In the genomic region with DNA sequence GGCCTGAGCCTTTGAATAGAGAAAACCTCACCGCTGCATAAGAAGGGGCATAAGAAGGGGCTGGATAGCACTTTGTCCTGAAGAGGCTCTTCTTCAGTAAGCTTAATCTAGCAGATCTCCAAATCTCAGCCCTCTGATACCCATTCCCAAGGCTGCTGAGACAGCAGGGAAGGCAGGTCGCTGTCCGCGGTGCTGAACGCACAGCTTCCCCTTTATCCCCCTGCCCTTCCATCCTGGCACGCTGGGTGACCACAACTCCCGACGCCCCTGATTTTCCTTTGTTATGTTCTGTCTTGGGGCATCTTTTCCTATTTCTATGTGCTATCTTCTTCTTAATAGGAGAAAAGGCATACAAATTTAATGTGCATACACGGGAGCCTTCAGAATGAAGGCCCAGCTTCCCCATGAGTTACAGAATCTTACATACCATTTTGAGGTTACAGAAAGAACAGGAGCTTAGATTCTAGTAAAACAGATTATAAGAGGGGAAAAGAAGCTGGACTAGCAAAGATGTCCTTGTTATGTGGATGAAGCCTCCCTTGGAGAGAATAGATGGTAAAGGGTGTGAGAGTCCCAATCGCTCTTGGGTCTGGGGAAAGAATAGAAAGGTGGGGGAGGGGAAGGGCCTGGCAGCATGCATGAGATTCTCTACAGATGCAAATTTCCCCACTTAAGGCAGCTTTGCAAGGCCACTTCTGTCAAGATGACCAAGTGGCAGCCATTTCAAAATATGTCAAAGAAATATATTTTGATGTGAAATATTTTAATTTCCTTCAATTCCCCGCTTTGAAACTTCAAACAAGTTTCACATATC, we compare ENCODE assay signal across 8 cellular contexts. TPM values are rescaled to one million over a fixed set of nuclear protein-coding genes. Genes with fewer than 3 reads are reported as not detected.
DNase-seq lines count a peak whose midpoint lies in the region; ATAC-seq and TF ChIP-seq lines count a peak whose summit lies in the region.

No MANE protein-coding gene starts in this region.

- peak; percentile 78 for ATAC-seq in DND-41 (ENCODE audit: insufficient read depth, low read depth)
- ATAC-seq in upper lobe of right lung, result peak; percentile 80
- ATAC-seq in HG03571 (IDR thresholded peaks at IDR 0.05; ENCODE audit: unreplicated experiment), result no peak

- no peaks in the 10 kb centered on the region for H3K9me2 ChIP-seq in Karpas-422 (replicated peaks; ENCODE audit: insufficient read depth, low read length)

- H3K27ac ChIP-seq in DND-41 (ENCODE audit: low read length), result no peak overlapping the region
- no peak overlapping the region for H3K27ac ChIP-seq in Karpas-422 (ENCODE audit: low read length)
- H3K27ac ChIP-seq in iPS-20b (ENCODE audit: low read length), result no peak overlapping the region
- H3K27ac ChIP-seq in upper lobe of right lung, result no peak overlapping the region

- H3K9me3 ChIP-seq in DND-41 (ENCODE audit: insufficient read depth, low read length, severe bottlenecking), result no peaks in the 10 kb centered on the region
- no peaks in the 10 kb centered on the region for H3K9me3 ChIP-seq in Karpas-422 (ENCODE audit: low read length)
- H3K9me3 ChIP-seq in iPS-20b (ENCODE audit: insufficient read depth, low read depth, low read length), result peaks cover 13% of the 10 kb centered on the region
- no peaks in the 10 kb centered on the region for H3K9me3 ChIP-seq in upper lobe of right lung

- no peaks in the 10 kb centered on the region for H3K36me3 ChIP-seq in DND-41 (ENCODE audit: insufficient read depth, low read length)
- no peaks in the 10 kb centered on the region for H3K36me3 ChIP-seq in Karpas-422 (ENCODE audit: insufficient read depth, low read length)
- H3K36me3 ChIP-seq in iPS-20b (ENCODE audit: insufficient read depth, low read depth, low read length), result no peaks in the 10 kb centered on the region
- no peaks in the 10 kb centered on the region for H3K36me3 ChIP-seq in upper lobe of right lung

- intact Hi-C loops in upper lobe of right lung (cut with DNase I), result no loop called here

- no peak overlapping the region for H3K4me3 ChIP-seq in DND-41 (ENCODE audit: low read depth in 1 of 2, low read length in 2 of 2)
- H3K4me3 ChIP-seq in Karpas-422 (ENCODE audit: low read length), result no peak overlapping the region
- no peak overlapping the region for H3K4me3 ChIP-seq in astrocyte of the cerebellum (ENCODE audit: low read depth, low read length)
- H3K4me3 ChIP-seq in iPS-20b (ENCODE audit: low read length), result peak overlapping the region; percentile 47; the same call in 1 of the 2 replicates
- no peak overlapping the region for H3K4me3 ChIP-seq in upper lobe of right lung

- peak; percentile 65 for DNase-seq in DND-41
- peak; percentile 62 for DNase-seq in Karpas-422
- peak; percentile 50 for DNase-seq in astrocyte of the cerebellum (ENCODE audit: low read depth)
- peak; percentile 81 for DNase-seq in upper lobe of right lung
- DNase-seq in GF-D8 (lab: John Stamatoyannopoulos, UW), result no peak
- DNase-seq in G401 (ENCODE audit: low spot score), result no peak

- H3K4me1 ChIP-seq in DND-41 (ENCODE audit: insufficient read depth, low read length), result no peaks in the 10 kb centered on the region
- H3K4me1 ChIP-seq in Karpas-422 (ENCODE audit: low read length), result peaks cover 12% of the 10 kb centered on the region
- H3K4me1 ChIP-seq in iPS-20b (ENCODE audit: insufficient read depth, low read length), result peaks cover 7% of the 10 kb centered on the region; the same call in 1 of the 2 replicates
- no peaks in the 10 kb centered on the region for H3K4me1 ChIP-seq in upper lobe of right lung

- H4K20me1 ChIP-seq in DND-41 (ENCODE audit: insufficient read depth, low read length) (no peaks in the 10 kb centered on the region; the same call in 1 of the 2 replicates), Karpas-422 (ENCODE audit: insufficient read depth, low read depth, low read length) (no peaks in the 10 kb centered on the region)

- H3K9ac ChIP-seq in DND-41 (ENCODE audit: low read depth, low read length) (no peak overlapping the region), Karpas-422 (ENCODE audit: low read length) (no peak overlapping the region), iPS-20b (ENCODE audit: low read depth, low read length) (no peak overlapping the region)

- TF ChIP-seq CTCF in DND-41 (IDR thresholded peaks at IDR 0.05; ENCODE audit: borderline replicate concordance, extremely low read depth, low read length, poor library complexity, severe bottlenecking) (no peak), astrocyte of the cerebellum (IDR thresholded peaks at IDR 0.05; ENCODE audit: low read depth, low read length, missing control alignments) (no peak), upper lobe of right lung (IDR thresholded peaks at IDR 0.05) (no peak)

- no peak overlapping the region for H3K4me2 ChIP-seq in DND-41 (ENCODE audit: insufficient read depth, low read length)
- H3K4me2 ChIP-seq in Karpas-422 (ENCODE audit: low read depth, low read length, poor library complexity, severe bottlenecking), result no peak overlapping the region

- in situ Hi-C loops in astrocyte of the cerebellum (cut with HindIII; ENCODE audit: low sequenced_read_pairs) (no loop called here), G401 (cut with HindIII; ENCODE audit: low sequenced_read_pairs) (no loop called here)

- H3K27me3 ChIP-seq in DND-41 (ENCODE audit: insufficient read depth, low read length, poor library complexity) (no peaks in the 10 kb centered on the region), Karpas-422 (ENCODE audit: low read length) (no peaks in the 10 kb centered on the region), iPS-20b (ENCODE audit: insufficient read depth, low read length) (0 out of 2 replicates have a peak, but pooled peaks cover 7% of the 10 kb centered on the region), upper lobe of right lung (peaks cover 31% of the 10 kb centered on the region)

- H3K79me2 ChIP-seq in DND-41 (ENCODE audit: insufficient read depth, low read length), result no peaks in the 10 kb centered on the region
- no peaks in the 10 kb centered on the region for H3K79me2 ChIP-seq in Karpas-422 (ENCODE audit: low read length)

- H2AFZ ChIP-seq in DND-41 (ENCODE audit: low read depth, low read length) (no peak overlapping the region), Karpas-422 (ENCODE audit: low read length) (no peak overlapping the region)

RNA-seq across cellular contexts. Expression of a gene that starts 5.7 kb away (rescaled TPM):
- total RNA-seq in Karpas-422 (2014; rRNA removed; shearing (Covaris generic); ENCODE audit: low replicate concordance), result not detected in 2 replicates
- total RNA-seq in upper lobe of right lung, result not detected
- 5.5 and 9.5 TPM in 2 replicates for total RNA-seq in G401 (2014; rRNA removed; shearing (Covaris generic))

RNA-seq across cellular contexts. Expression of a gene that starts 23.8 kb away (rescaled TPM):
- not detected in 2 replicates for total RNA-seq in Karpas-422 (2014; rRNA removed; shearing (Covaris generic); ENCODE audit: low replicate concordance)
- total RNA-seq in upper lobe of right lung, result not detected
- total RNA-seq in G401 (2014; rRNA removed; shearing (Covaris generic)), result not detected in 2 replicates

RNA-seq across cellular contexts. Expression of a gene that starts 55.6 kb away (rescaled TPM):
- not detected in 2 replicates for total RNA-seq in Karpas-422 (2014; rRNA removed; shearing (Covaris generic); ENCODE audit: low replicate concordance)
- total RNA-seq in upper lobe of right lung, result 3.7 TPM
- 3.8 and 6.5 TPM in 2 replicates for total RNA-seq in G401 (2014; rRNA removed; shearing (Covaris generic))

RNA-seq across cellular contexts. Expression of a gene that starts 55.9 kb away (rescaled TPM):
- total RNA-seq in Karpas-422 (2014; rRNA removed; shearing (Covaris generic); ENCODE audit: low replicate concordance), result 0.47 TPM in 1 of 2 replicates, not detected in the other
- total RNA-seq in upper lobe of right lung, result 3.6 TPM
- 0.25 and 0.54 TPM in 2 replicates for total RNA-seq in G401 (2014; rRNA removed; shearing (Covaris generic))

Comparison
In these comparisons a context has a peak if more than half of its experiments do, and no peak if none do; other contexts are left out.
1. DNase-seq: peak in DND-41 (single experiment), Karpas-422 (single experiment), astrocyte of the cerebellum (single experiment) and upper lobe of right lung (single experiment); none in GF-D8 (single experiment) and G401 (single experiment).